Comparison of ENCODE assay signal across 23 cellular contexts in genomic region chr12:79557690-79558315, GRCh38.
DNase-seq lines count a peak whose midpoint lies in the region; ATAC-seq and TF ChIP-seq lines count a peak whose summit lies in the region.
"Had no signal": no experiment of that assay in that cellular context is flagged by ENCODE, and none has a peak within 500 bp of the region (broad histone marks: within the 10 kb centered on the region; RNA-seq: fewer than 3 reads in every experiment).

No MANE protein-coding gene starts in this region.

- H3K36me3 ChIP-seq in GM23338 (ENCODE audit: insufficient read depth) (peaks cover 25% of the 10 kb centered on the region), thyroid gland (no peaks in the 10 kb centered on the region), upper lobe of left lung (peaks cover 0 to 7% (median 0%) of the 10 kb centered on the region in 4 donors)
- H3K36me3 ChIP-seq: colonic mucosa had no signal

- H4K20me1 ChIP-seq in GM23338 (replicated peaks; ENCODE audit: insufficient read depth) = no peaks in the 10 kb centered on the region

- DNase-seq in GM23338 (ENCODE audit: low spot score) (no peak), astrocyte of the hippocampus (ENCODE audit: low read depth, low spot score) (peak; percentile 32), hepatic stellate cell (ENCODE audit: low spot score) (peak; percentile 27), thyroid gland (no peak), CD1c-positive myeloid dendritic cell (ENCODE audit: extremely low spot score) (no peak), upper lobe of left lung (no peak), head of caudate nucleus (no peak)
- DNase-seq: activated CD8-positive, alpha-beta T cell treated with anti-CD3 and anti-CD28 coated beads, Interleukin-2, amount 10 ng/mL, durations not matched to agents 7 days and 5 days; colonic mucosa; DMS79; hippocampal formation; left colon; NCI-H2029 treated with DMSO at 0.1 percent for 48 hours; NCI-H748 treated with DMSO at 0.1 percent for 48 hours; Peyer's patch; posterior cingulate gyrus; stimulated activated CD4-positive, alpha-beta T cell treated with anti-CD3 and anti-CD28 coated beads, Interleukin-12 subunit alpha, Interleukin-12 subunit beta, amount 100 ng/mL, for 4 hours; SW 1271 had no signal

- peaks cover 30% of the 10 kb centered on the region for H3K4me1 Mint-ChIP-seq in GM23338

- no peaks in the 10 kb centered on the region for H3K9me2 ChIP-seq in GM23338 (ENCODE audit: insufficient read depth)

- intact Hi-C loops in thyroid gland (cut with DNase I) (loop anchor here (10.0 kb wide), 3 partner anchors 143 to 627 kb away; no protein-coding TSS in a partner anchor), head of caudate nucleus (cut with DNase I) (loop anchor here (10.0 kb wide), 1 partner anchor 627 kb away; no protein-coding TSS in a partner anchor)

- peak overlapping the region; percentile 77 for H3K27ac Mint-ChIP-seq in GM23338
- H3K27ac Mint-ChIP-seq: activated CD8-positive, alpha-beta T cell treated with anti-CD3 and anti-CD28 coated beads, Interleukin-2, amount 10 ng/mL, durations not matched to agents 7 days and 5 days; activated T-helper 1 cell treated with anti-CD3 and anti-CD28 coated beads, Interleukin-12 subunit alpha, Interleukin-12 subunit beta, Interleukin-2, Interleukin-4 antibody, amounts not matched to agents 30 ng/mL and 10 ng/mL and 1 ng/mL, durations not matched to agents 14 hours and 24 hours and 36 hours had no signal

- H3K4me2 ChIP-seq in GM23338 = peak overlapping the region; percentile 26

- 51 to 71% methylated on average over 1 of the region's 1 CpG for WGBS in thyroid gland, 2 donors
- 46 to 66% methylated on average over 1 of the region's 1 CpG for WGBS in upper lobe of left lung, 2 donors

- H3K27me3 ChIP-seq in GM23338 (ENCODE audit: insufficient read depth) = no peaks in the 10 kb centered on the region
- H3K27me3 ChIP-seq in thyroid gland = no peaks in the 10 kb centered on the region
- H3K27me3 ChIP-seq in upper lobe of left lung = no peaks in the 10 kb centered on the region
- H3K27me3 ChIP-seq: colonic mucosa, Peyer's patch had no signal

- peaks cover 35% of the 10 kb centered on the region for H3K4me1 ChIP-seq in GM23338 (ENCODE audit: insufficient read depth)
- peaks cover 52 to 61% of the 10 kb centered on the region in 2 donors for H3K4me1 ChIP-seq in thyroid gland
- H3K4me1 ChIP-seq in upper lobe of left lung = peaks cover 17 to 40% (median 25%) of the 10 kb centered on the region in 4 donors
- H3K4me1 ChIP-seq: colonic mucosa had no signal

- H3K9me3 ChIP-seq in thyroid gland = no peaks in the 10 kb centered on the region
- peaks cover 0 to 9% (median 0%) of the 10 kb centered on the region in 4 donors for H3K9me3 ChIP-seq in upper lobe of left lung
- H3K9me3 ChIP-seq: colonic mucosa had no signal

- peaks cover 8% of the 10 kb centered on the region for H3K27me3 Mint-ChIP-seq in GM23338 (ENCODE audit: insufficient read depth, low read depth, poor library complexity)
- H3K27me3 Mint-ChIP-seq: stimulated activated naive CD8-positive, alpha-beta T cell treated with anti-CD3 and anti-CD28 coated beads, Interleukin-15, Interleukin-2, amounts not matched to agents 100 ng/mL and 50 ng/mL, for 24 hours had no signal

- H3K27ac ChIP-seq in GM23338 (ENCODE audit: low read depth) (peak overlapping the region; percentile 80), thyroid gland (peak overlapping the region; percentile 56 to 91 (median 82)), upper lobe of left lung (peak overlapping the region in 2 of 4 donors; percentile 1 to 17)
- H3K27ac ChIP-seq: C4-2B, colonic mucosa, Peyer's patch had no signal

- H3K4me3 ChIP-seq in GM23338 (no peak overlapping the region), thyroid gland (replicated peaks in 1 of 3) (no peak overlapping the region), upper lobe of left lung (no peak overlapping the region)
- H3K4me3 ChIP-seq: colonic mucosa, HAP-1, Peyer's patch had no signal

- no peak for ATAC-seq in GM23338
- no peak for ATAC-seq in GM21528 (IDR thresholded peaks at IDR 0.05; ENCODE audit: low FRiP score, unreplicated experiment)
- no peak for ATAC-seq in upper lobe of left lung (ENCODE audit: low FRiP score in 2 of 2)
- ATAC-seq: activated CD8-positive, alpha-beta T cell treated with anti-CD3 and anti-CD28 coated beads, Interleukin-2, amount 10 ng/mL, durations not matched to agents 7 days and 5 days; left colon had no signal

- H3K9me3 Mint-ChIP-seq in GM23338 = peaks cover 51% of the 10 kb centered on the region
- H3K9me3 Mint-ChIP-seq: activated T-helper 1 cell treated with anti-CD3 and anti-CD28 coated beads, Interleukin-12 subunit alpha, Interleukin-12 subunit beta, Interleukin-2, Interleukin-4 antibody, amounts not matched to agents 30 ng/mL and 10 ng/mL and 1 ng/mL, durations not matched to agents 14 hours and 24 hours and 36 hours; stimulated activated naive CD8-positive, alpha-beta T cell treated with anti-CD3 and anti-CD28 coated beads, Interleukin-15, Interleukin-2, amounts not matched to agents 100 ng/mL and 50 ng/mL, for 24 hours had no signal

- no peak for TF ChIP-seq CTCF in GM23338 (conservative IDR thresholded peaks at IDR 0.05; ENCODE audit: low read depth in 2 of 2)
- TF ChIP-seq CTCF in thyroid gland (IDR thresholded peaks at IDR 0.05) = no peak
- TF ChIP-seq CTCF in upper lobe of left lung (IDR thresholded peaks at IDR 0.05) = no peak

- H3K79me2 ChIP-seq in GM23338 (replicated peaks; ENCODE audit: insufficient read depth) = 0 out of 2 replicates have a peak, but pooled peaks cover 4% of the 10 kb centered on the region

- no peak for TF ChIP-seq EP300 in upper lobe of left lung (IDR thresholded peaks at IDR 0.05)

- H3K36me3 Mint-ChIP-seq in GM23338 (ENCODE audit: low read depth) = peaks cover 78% of the 10 kb centered on the region

- H3K4me3 Mint-ChIP-seq in GM23338 = no peak overlapping the region
- H3K4me3 Mint-ChIP-seq: activated CD8-positive, alpha-beta T cell treated with anti-CD3 and anti-CD28 coated beads, Interleukin-2, amount 10 ng/mL, durations not matched to agents 7 days and 5 days; activated T-helper 1 cell treated with anti-CD3 and anti-CD28 coated beads, Interleukin-12 subunit alpha, Interleukin-12 subunit beta, Interleukin-2, Interleukin-4 antibody, amounts not matched to agents 30 ng/mL and 10 ng/mL and 1 ng/mL, durations not matched to agents 14 hours and 24 hours and 36 hours; stimulated activated naive CD8-positive, alpha-beta T cell treated with anti-CD3 and anti-CD28 coated beads, Interleukin-15, Interleukin-2, amounts not matched to agents 100 ng/mL and 50 ng/mL, for 24 hours had no signal

- H2AFZ ChIP-seq in GM23338 = no peak overlapping the region

- TF ChIP-seq POLR2A in thyroid gland (IDR thresholded peaks at IDR 0.05) = no peak
- TF ChIP-seq POLR2A in upper lobe of left lung (IDR thresholded peaks at IDR 0.05) = no peak

- H3F3A ChIP-seq in GM23338 (replicated peaks; ENCODE audit: low read depth) = peaks cover 4% of the 10 kb centered on the region; the same call in 1 of the 2 replicates

TF ChIP-seq in GM23338, 12 proteins besides CTCF, POLR2A, EP300 and RAD21 (continues in another document):
- TF ChIP-seq NANOG (IDR thresholded peaks at IDR 0.05; ENCODE audit: borderline replicate concordance) (no peak), CREB1 (CRISPR knock-in tag; IDR thresholded peaks at IDR 0.05; ENCODE audit: low read depth) (no peak), EZH2 (IDR thresholded peaks at IDR 0.05; ENCODE audit: low read depth, unreplicated experiment) (no peak)

Comparison
In these comparisons a context has a peak if more than half of its experiments do, and no peak if none do; other contexts are left out.
1. DNase-seq: peak in astrocyte of the hippocampus (single experiment) and hepatic stellate cell (single experiment); none in GM23338 (single experiment), thyroid gland (0 of 2), CD1c-positive myeloid dendritic cell (single experiment), upper lobe of left lung (0 of 2) and head of caudate nucleus (0 of 42).